1 cellular context compared by ENCODE assay signal in the genomic region with DNA sequence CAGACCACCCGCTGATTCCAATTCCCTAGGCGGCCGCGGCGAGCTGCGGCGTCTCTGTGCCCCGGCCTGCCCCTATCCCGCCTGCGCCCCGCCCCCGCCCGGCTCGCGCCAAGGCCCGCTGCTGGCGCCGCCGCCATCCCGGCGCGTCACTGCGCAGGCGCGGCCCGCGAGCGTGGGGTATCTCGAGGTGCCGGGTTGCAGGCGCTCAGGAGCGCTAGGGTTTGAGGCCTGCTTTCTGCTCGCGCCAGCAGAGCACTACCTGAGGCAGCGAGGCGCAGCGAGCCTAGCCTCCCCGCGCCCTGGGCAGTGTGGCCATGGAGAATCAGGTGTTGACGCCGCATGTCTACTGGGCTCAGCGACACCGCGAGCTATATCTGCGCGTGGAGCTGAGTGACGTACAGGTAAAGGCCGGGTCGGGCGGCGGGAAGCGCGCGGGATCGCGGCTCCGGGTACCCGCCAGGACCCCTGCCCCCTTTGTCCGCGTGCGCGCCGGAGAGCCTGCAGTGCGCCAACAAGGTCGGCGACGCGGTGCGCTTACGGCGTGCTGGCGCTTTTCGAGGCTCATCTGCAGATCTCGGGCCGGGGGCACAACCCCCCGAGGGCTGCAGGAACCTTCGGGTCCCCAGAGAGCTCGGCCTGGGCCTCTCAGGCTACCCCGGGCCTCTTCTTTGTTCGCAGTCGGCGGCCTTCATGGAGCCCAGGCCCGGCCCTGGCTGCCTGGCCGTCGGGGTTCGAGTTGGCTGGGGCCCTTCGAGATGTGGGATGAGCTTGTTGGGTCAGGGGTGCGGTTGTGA.
A peak's percentile ranks its signal among the peaks of the same experiment; 100 is the strongest.
TF ChIP-seq lines count a peak whose summit lies in the region.

HACD3 (plus strand) TSS at position 146 of the 794 bp plus-strand sequence; CDS start at position 315, 169 bp downstream.

TF ChIP-seq in HepG2, 621 proteins besides CTCF, POLR2A, EP300 and RAD21 (continued from another document and continues in another):
- TF ChIP-seq, protein P1, sequence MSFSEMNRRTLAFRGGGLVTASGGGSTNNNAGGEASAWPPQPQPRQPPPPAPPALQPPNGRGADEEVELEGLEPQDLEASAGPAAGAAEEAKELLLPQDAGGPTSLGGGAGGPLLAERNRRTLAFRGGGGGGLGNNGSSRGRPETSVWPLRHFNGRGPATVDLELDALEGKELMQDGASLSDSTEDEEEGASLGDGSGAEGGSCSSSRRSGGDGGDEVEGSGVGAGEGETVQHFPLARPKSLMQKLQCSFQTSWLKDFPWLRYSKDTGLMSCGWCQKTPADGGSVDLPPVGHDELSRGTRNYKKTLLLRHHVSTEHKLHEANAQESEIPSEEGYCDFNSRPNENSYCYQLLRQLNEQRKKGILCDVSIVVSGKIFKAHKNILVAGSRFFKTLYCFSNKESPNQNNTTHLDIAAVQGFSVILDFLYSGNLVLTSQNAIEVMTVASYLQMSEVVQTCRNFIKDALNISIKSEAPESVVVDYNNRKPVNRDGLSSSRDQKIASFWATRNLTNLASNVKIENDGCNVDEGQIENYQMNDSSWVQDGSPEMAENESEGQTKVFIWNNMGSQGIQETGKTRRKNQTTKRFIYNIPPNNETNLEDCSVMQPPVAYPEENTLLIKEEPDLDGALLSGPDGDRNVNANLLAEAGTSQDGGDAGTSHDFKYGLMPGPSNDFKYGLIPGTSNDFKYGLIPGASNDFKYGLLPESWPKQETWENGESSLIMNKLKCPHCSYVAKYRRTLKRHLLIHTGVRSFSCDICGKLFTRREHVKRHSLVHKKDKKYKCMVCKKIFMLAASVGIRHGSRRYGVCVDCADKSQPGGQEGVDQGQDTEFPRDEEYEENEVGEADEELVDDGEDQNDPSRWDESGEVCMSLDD (CRISPR knock-in tag; IDR thresholded peaks at IDR 0.05; ENCODE audit: borderline replicate concordance) = 0 out of 2 replicates have a peak, but pooled peaks have one; percentile 54
- no peak for TF ChIP-seq RBM39 (IDR thresholded peaks at IDR 0.05; ENCODE audit: low read depth, low read length, poor library complexity, severe bottlenecking)
- TF ChIP-seq EED (CRISPR knock-in tag; IDR thresholded peaks at IDR 0.05) = peak; percentile 88; the same call in 1 of the 2 replicates
- no peak for TF ChIP-seq ZNF652 (CRISPR knock-in tag; IDR thresholded peaks at IDR 0.05; ENCODE audit: borderline replicate concordance, low read depth)
- peak; percentile 24 for TF ChIP-seq RARA (CRISPR knock-in tag; IDR thresholded peaks at IDR 0.05)
- TF ChIP-seq TAF15 (IDR thresholded peaks at IDR 0.05; ENCODE audit: low read depth, low read length, poor library complexity, severe bottlenecking) = peak; percentile 52
- no peak for TF ChIP-seq ZFP36 (IDR thresholded peaks at IDR 0.05; ENCODE audit: borderline replicate concordance, low read depth, low read length, partially characterized antibody)
- TF ChIP-seq, protein P2, sequence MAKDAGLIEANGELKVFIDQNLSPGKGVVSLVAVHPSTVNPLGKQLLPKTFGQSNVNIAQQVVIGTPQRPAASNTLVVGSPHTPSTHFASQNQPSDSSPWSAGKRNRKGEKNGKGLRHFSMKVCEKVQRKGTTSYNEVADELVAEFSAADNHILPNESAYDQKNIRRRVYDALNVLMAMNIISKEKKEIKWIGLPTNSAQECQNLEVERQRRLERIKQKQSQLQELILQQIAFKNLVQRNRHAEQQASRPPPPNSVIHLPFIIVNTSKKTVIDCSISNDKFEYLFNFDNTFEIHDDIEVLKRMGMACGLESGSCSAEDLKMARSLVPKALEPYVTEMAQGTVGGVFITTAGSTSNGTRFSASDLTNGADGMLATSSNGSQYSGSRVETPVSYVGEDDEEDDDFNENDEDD (CRISPR knock-in tag; IDR thresholded peaks at IDR 0.05; ENCODE audit: borderline replicate concordance) = peak; percentile 92
- TF ChIP-seq RBAK (CRISPR knock-in tag; IDR thresholded peaks at IDR 0.05) = no peak
- no peak; the same call in 1 of the 2 replicates for TF ChIP-seq KDM4B (CRISPR knock-in tag; IDR thresholded peaks at IDR 0.05)
- no peak for TF ChIP-seq MIXL1 (CRISPR knock-in tag; IDR thresholded peaks at IDR 0.05)
- peak; percentile 55; the same call in 1 of the 2 replicates for TF ChIP-seq NCOA5 (CRISPR knock-in tag; IDR thresholded peaks at IDR 0.05)
- no peak for TF ChIP-seq KAT2B (IDR thresholded peaks at IDR 0.05; ENCODE audit: borderline replicate concordance, low read depth, low read length)
- TF ChIP-seq RNF2 (conservative IDR thresholded peaks at IDR 0.05; ENCODE audit: low read depth) = peak; percentile 90
- peak; percentile 92 for TF ChIP-seq CHCHD3 (CRISPR knock-in tag; IDR thresholded peaks at IDR 0.05)
- TF ChIP-seq ZNF430 (CRISPR knock-in tag; IDR thresholded peaks at IDR 0.05) = peak; percentile 95
- 0 out of 2 replicates have a peak, but pooled peaks have one; percentile 28 for TF ChIP-seq RFXAP (CRISPR knock-in tag; IDR thresholded peaks at IDR 0.05; ENCODE audit: borderline replicate concordance)
- TF ChIP-seq ZMYM2 (CRISPR knock-in tag; IDR thresholded peaks at IDR 0.05) = peak; percentile 86
- TF ChIP-seq ZNF773 (CRISPR knock-in tag; IDR thresholded peaks at IDR 0.05; ENCODE audit: borderline replicate concordance) = 0 out of 2 replicates have a peak, but pooled peaks have one; percentile 24
- TF ChIP-seq RFX1 (IDR thresholded peaks at IDR 0.05) = no peak
- TF ChIP-seq KLF11 (CRISPR knock-in tag; IDR thresholded peaks at IDR 0.05) = no peak
- TF ChIP-seq FOXA1 (IDR thresholded peaks at IDR 0.05) = no peak
- peak; percentile 31; the same call in 1 of the 2 replicates for TF ChIP-seq FOXA1 (CRISPR knock-in tag; IDR thresholded peaks at IDR 0.05)
- TF ChIP-seq IRX3 (CRISPR knock-in tag; IDR thresholded peaks at IDR 0.05; ENCODE audit: borderline replicate concordance, low read depth) = no peak
- peak; percentile 45 for TF ChIP-seq IKZF5 (CRISPR knock-in tag; IDR thresholded peaks at IDR 0.05)
- peak; percentile 92; the same call in 1 of the 2 replicates for TF ChIP-seq ZNF510 (CRISPR knock-in tag; IDR thresholded peaks at IDR 0.05; ENCODE audit: low read depth)
- TF ChIP-seq ZGPAT (CRISPR knock-in tag; IDR thresholded peaks at IDR 0.05) = peak; percentile 85
- TF ChIP-seq HOXA5 (CRISPR knock-in tag; IDR thresholded peaks at IDR 0.05) = peak; percentile 92
- peak; percentile 14 for TF ChIP-seq SKI (IDR thresholded peaks at IDR 0.05; ENCODE audit: partially characterized antibody)
- no peak for TF ChIP-seq ZNF713 (CRISPR knock-in tag; IDR thresholded peaks at IDR 0.05)
- no peak for TF ChIP-seq GLMP (CRISPR knock-in tag; IDR thresholded peaks at IDR 0.05; ENCODE audit: borderline replicate concordance)
- TF ChIP-seq SAP130 (CRISPR knock-in tag; IDR thresholded peaks at IDR 0.05; ENCODE audit: low read depth) = peak; percentile 84
- peak; percentile 98 for TF ChIP-seq SNAI1 (CRISPR knock-in tag; IDR thresholded peaks at IDR 0.05; ENCODE audit: borderline replicate concordance)
- TF ChIP-seq ZNF549 (CRISPR knock-in tag; IDR thresholded peaks at IDR 0.05) = peak; percentile 35; the same call in 1 of the 2 replicates
- TF ChIP-seq PRPF4 (IDR thresholded peaks at IDR 0.05; ENCODE audit: low read depth, low read length, poor library complexity, severe bottlenecking) = no peak
- no peak for TF ChIP-seq SP5 (CRISPR knock-in tag; IDR thresholded peaks at IDR 0.05; ENCODE audit: borderline replicate concordance, low read depth)
- peak; percentile 73; the same call in 1 of the 2 replicates for TF ChIP-seq ETV6 (CRISPR knock-in tag; conservative IDR thresholded peaks at IDR 0.05)
- TF ChIP-seq ZNF768 (CRISPR knock-in tag; IDR thresholded peaks at IDR 0.05) = peak; percentile 77
- TF ChIP-seq ATM (IDR thresholded peaks at IDR 0.05; ENCODE audit: borderline replicate concordance) = no peak
- TF ChIP-seq ZNF777 (CRISPR knock-in tag; IDR thresholded peaks at IDR 0.05) = peak; percentile 91
- TF ChIP-seq SIN3A (IDR thresholded peaks at IDR 0.05; ENCODE audit: borderline replicate concordance, low read depth, low read length) = no peak; the same call in 1 of the 2 replicates
- peak; percentile 87 for TF ChIP-seq SALL1 (CRISPR knock-in tag; IDR thresholded peaks at IDR 0.05)
- TF ChIP-seq DR1 (CRISPR knock-in tag; IDR thresholded peaks at IDR 0.05) = peak; percentile 81
- TF ChIP-seq IRF1 (CRISPR knock-in tag; IDR thresholded peaks at IDR 0.05; ENCODE audit: low read depth) = no peak
- peak; percentile 63 for TF ChIP-seq TEAD2 (CRISPR knock-in tag; IDR thresholded peaks at IDR 0.05)
- no peak for TF ChIP-seq ZBTB49 (CRISPR knock-in tag; IDR thresholded peaks at IDR 0.05; ENCODE audit: borderline replicate concordance)
- TF ChIP-seq ELF3 (CRISPR knock-in tag; IDR thresholded peaks at IDR 0.05) = no peak
- TF ChIP-seq TBP (CRISPR knock-in tag; IDR thresholded peaks at IDR 0.05) = no peak
- TF ChIP-seq NCOA1 (CRISPR knock-in tag; IDR thresholded peaks at IDR 0.05) = no peak
- peak; percentile 62; the same call in 1 of the 2 replicates for TF ChIP-seq NAIF1 (CRISPR knock-in tag; IDR thresholded peaks at IDR 0.05; ENCODE audit: borderline replicate concordance)
- TF ChIP-seq POLR2AphosphoS5 (IDR thresholded peaks at IDR 0.05; ENCODE audit: low read depth, low read length) = peak; percentile 77
- peak; percentile 97 for TF ChIP-seq ARNT2 (CRISPR knock-in tag; IDR thresholded peaks at IDR 0.05; ENCODE audit: low read depth)
- peak; percentile 63; the same call in 1 of the 2 replicates for TF ChIP-seq THAP11 (CRISPR knock-in tag; IDR thresholded peaks at IDR 0.05)
- 0 out of 2 replicates have a peak, but pooled peaks have one; percentile 16 for TF ChIP-seq ZNF12 (CRISPR knock-in tag; IDR thresholded peaks at IDR 0.05)
- TF ChIP-seq GTF2F1 (IDR thresholded peaks at IDR 0.05; ENCODE audit: low read length) = no peak
- peak; percentile 78 for TF ChIP-seq ZBTB14 (CRISPR knock-in tag; IDR thresholded peaks at IDR 0.05)
- no peak for TF ChIP-seq ZNF615 (CRISPR knock-in tag; IDR thresholded peaks at IDR 0.05; ENCODE audit: borderline replicate concordance)
- no peak for TF ChIP-seq MATR3 (CRISPR knock-in tag; IDR thresholded peaks at IDR 0.05)
